ENCODE assay signal across 21 cellular contexts in genomic region chr16:28836761-28837064, GRCh38. TPM values are rescaled to one million over a fixed set of nuclear protein-coding genes. Genes with fewer than 3 reads are reported as not detected.
"Had no signal": no experiment of that assay in that cellular context is flagged by ENCODE, and none has a peak within 500 bp of the region (broad histone marks: within the 10 kb centered on the region; RNA-seq: fewer than 3 reads in every experiment).

No MANE protein-coding gene starts in this region.

- H3K4me1 ChIP-seq: colonic mucosa, left lung, prostate gland, vagina had no signal

- H3K27ac ChIP-seq: colonic mucosa, left lung, ovary, prostate gland, thoracic aorta, vagina had no signal

- ATAC-seq: left lung, T-helper 17 cell had no signal

- H3K36me3 ChIP-seq: ovary had no signal

- H3K9me3 ChIP-seq: colonic mucosa, left lung, ovary, prostate gland, thoracic aorta, vagina had no signal

- FAIRE-seq: astrocyte had no signal

- H3K9me3 Mint-ChIP-seq: activated CD4-positive, alpha-beta memory T cell treated with anti-CD3 and anti-CD28 coated beads for 36 hours; activated naive CD8-positive, alpha-beta T cell treated with anti-CD3 and anti-CD28 coated beads for 36 hours; central memory CD8-positive, alpha-beta T cell; immature natural killer cell; natural killer cell; type B pancreatic cell had no signal

- H3K4me3 ChIP-seq: colonic mucosa, left lung, ovary, prostate gland, thoracic aorta, vagina had no signal

- H3K4me1 Mint-ChIP-seq: central memory CD8-positive, alpha-beta T cell had no signal

- DNase-seq: activated CD4-positive, alpha-beta memory T cell treated with anti-CD3 and anti-CD28 coated beads for 36 hours; activated CD4-positive, alpha-beta T cell treated with anti-CD3 and anti-CD28 coated beads for 48 hours; activated gamma-delta T cell; activated naive CD8-positive, alpha-beta T cell treated with anti-CD3 and anti-CD28 coated beads for 36 hours; colonic mucosa; foreskin fibroblast; immature natural killer cell; left lung; midbrain; natural killer cell; ovary; stimulated activated CD4-positive, alpha-beta T cell treated with anti-CD3 and anti-CD28 coated beads, Interleukin-2, amount 100 ng/mL, for 48 hours; stimulated activated CD8-positive, alpha-beta memory T cell treated with anti-CD3 and anti-CD28 coated beads, Interleukin-4, amount 100 ng/mL, for 48 hours; stimulated activated naive CD4-positive, alpha-beta T cell treated with Interleukin-2 at 50 U/mL for 16 hours; T-helper 17 cell had no signal

- H3K27me3 ChIP-seq: colonic mucosa, left lung, ovary, vagina had no signal

- H3K27ac Mint-ChIP-seq: immature natural killer cell, type B pancreatic cell had no signal

- H3K4me3 Mint-ChIP-seq: activated CD4-positive, alpha-beta memory T cell treated with anti-CD3 and anti-CD28 coated beads for 36 hours; activated naive CD8-positive, alpha-beta T cell treated with anti-CD3 and anti-CD28 coated beads for 36 hours; central memory CD8-positive, alpha-beta T cell; immature natural killer cell; natural killer cell; T-helper 17 cell; type B pancreatic cell had no signal

- H3K27me3 Mint-ChIP-seq: activated CD4-positive, alpha-beta memory T cell treated with anti-CD3 and anti-CD28 coated beads for 36 hours; activated naive CD8-positive, alpha-beta T cell treated with anti-CD3 and anti-CD28 coated beads for 36 hours; central memory CD8-positive, alpha-beta T cell; T-helper 17 cell; type B pancreatic cell had no signal

RNA-seq across cellular contexts. Expression of gene ATP2A1, which starts 41.6 kb away (rescaled TPM):
- total RNA-seq: vagina had no signal
